Comparison of ENCODE assay signal across 29 cellular contexts in the genomic region with DNA sequence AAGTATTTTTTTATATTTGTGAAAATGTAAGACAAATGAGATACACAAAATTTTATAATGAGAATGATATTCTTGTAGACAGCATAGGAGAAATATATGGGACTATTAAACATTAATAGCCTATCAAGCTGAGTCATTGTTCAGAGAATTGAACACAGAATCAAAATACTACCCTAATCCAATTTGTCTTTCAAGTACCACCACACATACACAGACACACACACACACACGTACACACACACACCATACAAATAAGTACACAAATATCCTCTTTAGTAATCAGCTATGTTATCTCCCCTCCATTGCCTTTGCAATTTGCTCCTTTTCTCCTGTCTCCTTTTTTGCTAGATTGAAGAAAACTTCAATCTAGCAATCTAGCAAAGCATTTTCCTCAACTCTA.
"Had no signal": no experiment of that assay in that cellular context is flagged by ENCODE, and none has a peak within 500 bp of the region (broad histone marks: within the 10 kb centered on the region; RNA-seq: fewer than 3 reads in every experiment).

No MANE protein-coding gene starts in this region.

- H3K79me2 ChIP-seq: parathyroid adenoma had no signal

- ATAC-seq: naive thymus-derived CD8-positive, alpha-beta T cell; natural killer cell treated with Interleukin-12 subunit alpha and Interleukin-12 subunit beta and Interleukin-15 and Interleukin-18, amount 100 ng/mL, for 72 hours; psoas muscle; right cardiac atrium; sciatic nerve; stimulated activated memory B cell treated with anti-CD40 and anti-IgM and Interleukin-4, amounts not matched to agents 10 μg/mL and 1 μg/mL and 100 μg/mL, for 72 hours had no signal

- H3K9me3 ChIP-seq: neutrophil, ovary, psoas muscle, stomach, thoracic aorta, thyroid gland, tibial nerve, upper lobe of left lung, vagina had no signal

- H3K27me3 ChIP-seq: neutrophil, ovary, spleen, stomach, thyroid gland, tibial nerve, upper lobe of left lung, vagina had no signal

- H3K27ac ChIP-seq: neutrophil, ovary, parathyroid adenoma, psoas muscle, skin epidermis, spleen, stomach, thoracic aorta, thyroid gland, tibial nerve, upper lobe of left lung, vagina had no signal

- H3K9ac ChIP-seq: parathyroid adenoma had no signal

- DNase-seq: naive thymus-derived CD8-positive, alpha-beta T cell; nephron progenitor cell; nucleus accumbens; ovary; posterior cingulate gyrus; psoas muscle; right cardiac atrium; spleen; stimulated activated CD4-positive, alpha-beta T cell treated with anti-CD3 and anti-CD28 coated beads, Interleukin-12 subunit alpha, Interleukin-12 subunit beta, amount 100 ng/mL, for 4 hours; stimulated activated CD4-positive, alpha-beta T cell treated with anti-CD3 and anti-CD28 coated beads, Interleukin-1b, Interleukin-23, amount 100 ng/mL, for 48 hours; stimulated activated CD4-positive, alpha-beta T cell treated with anti-CD3 and anti-CD28 coated beads, Interleukin-4, amount 100 ng/mL, for 1 hour; stimulated activated CD4-positive, alpha-beta T cell treated with anti-CD3 and anti-CD28 coated beads, Interleukin-4, amount 100 ng/mL, for 4 hours; stimulated activated CD8-positive, alpha-beta memory T cell treated with anti-CD3 and anti-CD28 coated beads, Interleukin-4, amount 100 ng/mL, for 48 hours; stimulated activated naive CD4-positive, alpha-beta T cell treated with Interleukin-2 at 50 U/mL for 16 hours; stomach; thyroid gland; trophoblast cell; upper lobe of left lung had no signal

- H2AFZ ChIP-seq: parathyroid adenoma had no signal

- FAIRE-seq: urothelium cell line had no signal

- H3K4me1 ChIP-seq: parathyroid adenoma, psoas muscle, spleen, stomach, thyroid gland, tibial nerve, upper lobe of left lung, vagina had no signal

- H3K4me2 ChIP-seq: smooth muscle cell had no signal

- H3K36me3 ChIP-seq: neutrophil, ovary, spleen, stomach, thoracic aorta, thyroid gland, tibial nerve, upper lobe of left lung, vagina had no signal

- H3K4me3 ChIP-seq: ovary, psoas muscle, skin epidermis, smooth muscle cell, spleen, stomach, thoracic aorta, thyroid gland, tibial nerve, upper lobe of left lung, vagina had no signal
